Comparison of ENCODE assay signal across 9 cellular contexts in the genomic region with DNA sequence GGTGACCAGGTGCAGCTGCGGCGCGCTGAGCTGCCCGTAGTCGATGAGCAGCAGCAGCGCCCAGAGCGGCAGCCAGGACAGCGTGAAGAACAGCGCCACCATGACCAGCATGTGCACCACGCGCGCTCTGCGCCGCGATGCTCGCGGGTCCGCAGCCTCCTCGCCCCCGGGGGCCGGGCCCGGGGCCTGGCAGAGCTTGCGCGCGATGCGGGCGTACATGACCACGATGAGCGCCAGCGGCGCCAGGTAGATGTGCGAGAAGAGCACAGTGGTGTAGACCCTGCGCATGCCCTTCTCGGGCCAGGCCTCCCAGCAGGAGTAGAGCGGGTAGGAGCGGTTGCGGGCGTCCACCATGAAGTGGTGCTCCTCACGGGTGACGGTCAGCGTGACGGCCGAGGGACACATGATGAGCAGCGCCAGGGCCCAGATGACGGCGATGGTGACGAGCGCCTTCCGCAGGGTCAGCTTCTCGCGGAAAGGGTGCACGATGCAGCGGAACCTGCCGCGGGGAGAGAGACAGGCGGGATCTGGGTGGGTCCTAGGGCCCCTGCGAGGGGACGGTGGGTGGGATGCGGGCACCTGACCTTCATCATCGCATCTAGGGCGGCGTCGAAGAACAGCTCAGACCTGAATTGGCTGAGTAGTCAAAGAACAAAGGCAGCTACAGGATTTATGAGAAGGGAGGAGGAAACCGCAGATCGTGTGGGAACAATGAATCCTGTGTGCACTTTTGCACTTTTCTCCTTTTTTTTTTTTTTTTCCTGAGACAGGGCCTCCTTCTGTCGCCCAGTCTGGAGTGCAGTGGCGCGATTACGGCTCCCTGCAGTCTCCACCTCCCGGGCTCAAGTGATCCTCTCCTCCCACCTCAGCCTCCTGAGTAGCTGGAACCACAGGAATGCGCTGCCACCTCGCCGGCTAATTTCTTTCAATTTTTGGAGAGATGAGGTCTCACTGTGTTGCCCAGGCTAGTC. TPM values are rescaled to one million over a fixed set of nuclear protein-coding genes. Genes with fewer than 3 reads are reported as not detected.
A peak's percentile ranks its signal among the peaks of the same experiment; 100 is the strongest.
DNase-seq lines count a peak whose midpoint lies in the region; ATAC-seq and TF ChIP-seq lines count a peak whose summit lies in the region.
"Had no signal": no experiment of that assay in that cellular context is flagged by ENCODE, and none has a peak within 500 bp of the region (broad histone marks: within the 10 kb centered on the region; RNA-seq: fewer than 3 reads in every experiment).

No MANE protein-coding gene starts in this region.

- DNase-seq in COLO829 (ENCODE audit: low spot score), result peak; percentile 84
- peak; percentile 82 for DNase-seq in RPMI7951 (ENCODE audit: low read depth)
- peak; percentile 67 for DNase-seq in colonic mucosa
- DNase-seq in natural killer cell treated with Interleukin-12 subunit alpha and Interleukin-12 subunit beta and Interleukin-15 and Interleukin-18, amount 100 ng/mL, for 72 hours (ENCODE audit: low spot score), result no peak
- no peak for DNase-seq in T1000 (lab: John Stamatoyannopoulos, UW)

- no peak for TF ChIP-seq CTCF in colonic mucosa (IDR thresholded peaks at IDR 0.05)

- intact Hi-C loops in colonic mucosa (cut with DNase I), result no loop called here

- peaks cover 7% of the 10 kb centered on the region for H3K4me1 ChIP-seq in colonic mucosa

- H3K4me1 Mint-ChIP-seq in natural killer cell treated with Interleukin-12 subunit alpha and Interleukin-12 subunit beta and Interleukin-15 and Interleukin-18, amount 100 ng/mL, for 72 hours (ENCODE audit: low read depth in 2 of 2), result peaks cover 0 to 11% of the 10 kb centered on the region in 2 donors

- H3K27ac ChIP-seq in colonic mucosa, result peak overlapping the region; percentile 34

- H3K4me3 Mint-ChIP-seq in natural killer cell treated with Interleukin-12 subunit alpha and Interleukin-12 subunit beta and Interleukin-15 and Interleukin-18, amount 100 ng/mL, for 72 hours, result no peak overlapping the region

- H3K27ac Mint-ChIP-seq in natural killer cell treated with Interleukin-12 subunit alpha and Interleukin-12 subunit beta and Interleukin-15 and Interleukin-18, amount 100 ng/mL, for 72 hours, result no peak overlapping the region

- H3K36me3 Mint-ChIP-seq in natural killer cell treated with Interleukin-12 subunit alpha and Interleukin-12 subunit beta and Interleukin-15 and Interleukin-18, amount 100 ng/mL, for 72 hours, result no peaks in the 10 kb centered on the region

- H3K27me3 Mint-ChIP-seq in natural killer cell treated with Interleukin-12 subunit alpha and Interleukin-12 subunit beta and Interleukin-15 and Interleukin-18, amount 100 ng/mL, for 72 hours, result peaks cover 34 to 37% of the 10 kb centered on the region in 2 donors

- peaks cover 9% of the 10 kb centered on the region for H3K27me3 ChIP-seq in colonic mucosa

- no peak overlapping the region for H3K4me3 ChIP-seq in colonic mucosa

- no peaks in the 10 kb centered on the region for H3K9me3 Mint-ChIP-seq in natural killer cell treated with Interleukin-12 subunit alpha and Interleukin-12 subunit beta and Interleukin-15 and Interleukin-18, amount 100 ng/mL, for 72 hours

- H3K36me3 ChIP-seq in colonic mucosa, result no peaks in the 10 kb centered on the region

- peak; percentile 50 to 71 for ATAC-seq in natural killer cell treated with Interleukin-12 subunit alpha and Interleukin-12 subunit beta and Interleukin-15 and Interleukin-18, amount 100 ng/mL, for 72 hours
- ATAC-seq in HG03095 (IDR thresholded peaks at IDR 0.05; ENCODE audit: unreplicated experiment) (no peak), GM19395 (IDR thresholded peaks at IDR 0.05; ENCODE audit: unreplicated experiment) (no peak), GM19035 (IDR thresholded peaks at IDR 0.05; ENCODE audit: unreplicated experiment) (no peak)

- H3K9me3 ChIP-seq in colonic mucosa, result no peaks in the 10 kb centered on the region

- H3K9ac ChIP-seq in colonic mucosa (ENCODE audit: low read depth in 2 of 2, low read length in 2 of 2), result no peak overlapping the region

RNA-seq across cellular contexts. Expression of a gene that starts 22.4 kb away (rescaled TPM):
- total RNA-seq in RPMI7951 (2014; rRNA removed; shearing (Covaris generic)), result 126 and 150 TPM in 2 replicates
- total RNA-seq in colonic mucosa, result 100 to 1,000 TPM; 180 to 186 TPM
- 100 to 1,000 TPM; 263 to 285 TPM for total RNA-seq in natural killer cell treated with Interleukin-12 subunit alpha and Interleukin-12 subunit beta and Interleukin-15 and Interleukin-18, amount 100 ng/mL, for 72 hours

RNA-seq across cellular contexts. Expression of a gene that starts 28.2 kb away (rescaled TPM):
- total RNA-seq in RPMI7951 (2014; rRNA removed; shearing (Covaris generic)), result not detected in 2 replicates
- under 1 TPM; 0.07 to 0.08 TPM for total RNA-seq in colonic mucosa
- total RNA-seq in natural killer cell treated with Interleukin-12 subunit alpha and Interleukin-12 subunit beta and Interleukin-15 and Interleukin-18, amount 100 ng/mL, for 72 hours, result under 1 TPM in 1 of 2 donors, not detected in 1; 0.02 TPM
- total RNA-seq: fibroblast of lung had no signal

Comparison
In these comparisons a context has a peak if more than half of its experiments do, and no peak if none do; other contexts are left out.
1. DNase-seq: peak in COLO829 (single experiment), RPMI7951 (single experiment) and colonic mucosa (single experiment); none in natural killer cell treated with Interleukin-12 subunit alpha and Interleukin-12 subunit beta and Interleukin-15 and Interleukin-18, amount 100 ng/mL, for 72 hours (single experiment) and T1000 (single experiment).
2. ATAC-seq: peak in natural killer cell treated with Interleukin-12 subunit alpha and Interleukin-12 subunit beta and Interleukin-15 and Interleukin-18, amount 100 ng/mL, for 72 hours (2 of 2); none in HG03095 (single experiment), GM19395 (single experiment) and GM19035 (single experiment).